Comparison of ENCODE assay signal across 16 cellular contexts in genomic region chr2:221229097-221229496, GRCh38.
"Had no signal": no experiment of that assay in that cellular context is flagged by ENCODE, and none has a peak within 500 bp of the region (broad histone marks: within the 10 kb centered on the region; RNA-seq: fewer than 3 reads in every experiment).

No MANE protein-coding gene starts in this region.

- H3K4me1 ChIP-seq: lower lobe of right lung, neural progenitor cell, right lobe of liver had no signal

- H3K27ac ChIP-seq: lower lobe of right lung, neural progenitor cell, ovary, right lobe of liver had no signal

- DNase-seq: caudate nucleus; cortex of kidney; dorsolateral prefrontal cortex; effector CD8-positive, alpha-beta T cell; hippocampal formation; lower lobe of right lung; nucleus accumbens; ovary; right lobe of liver; stimulated activated CD4-positive, alpha-beta T cell treated with anti-CD3 and anti-CD28 coated beads, Interleukin-4, amount 100 ng/mL, for 1 hour; stimulated activated CD8-positive, alpha-beta memory T cell treated with anti-CD3 and anti-CD28 coated beads, Interleukin-4, amount 100 ng/mL, for 48 hours; stimulated activated naive CD8-positive, alpha-beta T cell treated with anti-CD3 and anti-CD28 coated beads, Interleukin-15, Interleukin-2, amounts not matched to agents 100 U/mL and 50 U/mL, for 24 hours; trophoblast cell had no signal

- H3K27me3 ChIP-seq: dorsolateral prefrontal cortex, neural progenitor cell, ovary, right lobe of liver had no signal

- H3K4me3 ChIP-seq: dorsolateral prefrontal cortex, lower lobe of right lung, neural progenitor cell, ovary, right lobe of liver had no signal

- H3K9me3 ChIP-seq: lower lobe of right lung, ovary, right lobe of liver had no signal

- ATAC-seq: lower lobe of right lung; natural killer cell treated with Interleukin-12 subunit alpha and Interleukin-12 subunit beta and Interleukin-15 and Interleukin-18, amount 100 ng/mL, for 72 hours; right lobe of liver; stimulated activated effector memory CD8-positive, alpha-beta T cell treated with anti-CD3 and anti-CD28 coated beads, Interleukin-12 subunit alpha, Interleukin-12 subunit beta, amount 100 ng/mL, for 72 hours; stimulated activated naive CD8-positive, alpha-beta T cell treated with anti-CD3 and anti-CD28 coated beads, Interleukin-15, Interleukin-2, amounts not matched to agents 100 U/mL and 50 U/mL, for 24 hours had no signal

- H3K36me3 ChIP-seq: lower lobe of right lung, neural progenitor cell, ovary, right lobe of liver had no signal
